In the genomic region with DNA sequence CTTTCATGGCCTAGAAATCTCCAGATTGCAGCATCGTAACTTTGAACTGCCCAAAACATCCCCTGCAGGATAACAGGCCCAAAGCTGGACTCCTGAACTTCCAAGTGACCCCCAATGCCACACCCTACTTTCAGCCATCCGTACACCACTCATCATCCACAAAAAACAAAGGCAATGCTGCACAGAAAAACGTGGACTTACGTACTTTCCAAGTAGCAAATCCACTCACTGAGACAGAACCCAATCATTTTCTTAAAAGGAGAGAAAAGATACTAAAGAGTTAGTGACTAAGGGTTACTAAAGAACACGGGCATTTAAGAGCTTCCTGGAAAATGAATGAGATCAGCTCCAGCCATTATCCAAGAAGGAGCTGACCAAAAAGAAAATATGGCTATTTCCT, we compare ENCODE assay signal across 1 cellular context.
TF ChIP-seq lines count a peak whose summit lies in the region.

No MANE protein-coding gene starts in this region.

TF ChIP-seq in SK-N-SH treated with all-trans-retinoic acid at 6 μM for 48 hours, 23 proteins besides CTCF, POLR2A, EP300 and RAD21 (continued from another document):
- TF ChIP-seq, protein P1, sequence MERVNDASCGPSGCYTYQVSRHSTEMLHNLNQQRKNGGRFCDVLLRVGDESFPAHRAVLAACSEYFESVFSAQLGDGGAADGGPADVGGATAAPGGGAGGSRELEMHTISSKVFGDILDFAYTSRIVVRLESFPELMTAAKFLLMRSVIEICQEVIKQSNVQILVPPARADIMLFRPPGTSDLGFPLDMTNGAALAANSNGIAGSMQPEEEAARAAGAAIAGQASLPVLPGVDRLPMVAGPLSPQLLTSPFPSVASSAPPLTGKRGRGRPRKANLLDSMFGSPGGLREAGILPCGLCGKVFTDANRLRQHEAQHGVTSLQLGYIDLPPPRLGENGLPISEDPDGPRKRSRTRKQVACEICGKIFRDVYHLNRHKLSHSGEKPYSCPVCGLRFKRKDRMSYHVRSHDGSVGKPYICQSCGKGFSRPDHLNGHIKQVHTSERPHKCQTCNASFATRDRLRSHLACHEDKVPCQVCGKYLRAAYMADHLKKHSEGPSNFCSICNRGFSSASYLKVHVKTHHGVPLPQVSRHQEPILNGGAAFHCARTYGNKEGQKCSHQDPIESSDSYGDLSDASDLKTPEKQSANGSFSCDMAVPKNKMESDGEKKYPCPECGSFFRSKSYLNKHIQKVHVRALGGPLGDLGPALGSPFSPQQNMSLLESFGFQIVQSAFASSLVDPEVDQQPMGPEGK (CRISPR knock-in tag; IDR thresholded peaks at IDR 0.05; ENCODE audit: borderline replicate concordance): no peak
- TF ChIP-seq, protein P2, sequence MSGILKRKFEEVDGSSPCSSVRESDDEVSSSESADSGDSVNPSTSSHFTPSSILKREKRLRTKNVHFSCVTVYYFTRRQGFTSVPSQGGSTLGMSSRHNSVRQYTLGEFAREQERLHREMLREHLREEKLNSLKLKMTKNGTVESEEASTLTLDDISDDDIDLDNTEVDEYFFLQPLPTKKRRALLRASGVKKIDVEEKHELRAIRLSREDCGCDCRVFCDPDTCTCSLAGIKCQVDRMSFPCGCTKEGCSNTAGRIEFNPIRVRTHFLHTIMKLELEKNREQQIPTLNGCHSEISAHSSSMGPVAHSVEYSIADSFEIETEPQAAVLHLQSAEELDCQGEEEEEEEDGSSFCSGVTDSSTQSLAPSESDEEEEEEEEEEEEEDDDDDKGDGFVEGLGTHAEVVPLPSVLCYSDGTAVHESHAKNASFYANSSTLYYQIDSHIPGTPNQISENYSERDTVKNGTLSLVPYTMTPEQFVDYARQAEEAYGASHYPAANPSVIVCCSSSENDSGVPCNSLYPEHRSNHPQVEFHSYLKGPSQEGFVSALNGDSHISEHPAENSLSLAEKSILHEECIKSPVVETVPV (CRISPR knock-in tag; IDR thresholded peaks at IDR 0.05): no peak
- TF ChIP-seq RARB (CRISPR knock-in tag; IDR thresholded peaks at IDR 0.05) (no peak), OSR1 (CRISPR knock-in tag; IDR thresholded peaks at IDR 0.05) (no peak), PPARA (CRISPR knock-in tag; IDR thresholded peaks at IDR 0.05; ENCODE audit: borderline replicate concordance) (no peak), CSDC2 (CRISPR knock-in tag; IDR thresholded peaks at IDR 0.05) (no peak), GLIS3 (CRISPR knock-in tag; IDR thresholded peaks at IDR 0.05) (no peak)
- TF ChIP-seq, protein P3, sequence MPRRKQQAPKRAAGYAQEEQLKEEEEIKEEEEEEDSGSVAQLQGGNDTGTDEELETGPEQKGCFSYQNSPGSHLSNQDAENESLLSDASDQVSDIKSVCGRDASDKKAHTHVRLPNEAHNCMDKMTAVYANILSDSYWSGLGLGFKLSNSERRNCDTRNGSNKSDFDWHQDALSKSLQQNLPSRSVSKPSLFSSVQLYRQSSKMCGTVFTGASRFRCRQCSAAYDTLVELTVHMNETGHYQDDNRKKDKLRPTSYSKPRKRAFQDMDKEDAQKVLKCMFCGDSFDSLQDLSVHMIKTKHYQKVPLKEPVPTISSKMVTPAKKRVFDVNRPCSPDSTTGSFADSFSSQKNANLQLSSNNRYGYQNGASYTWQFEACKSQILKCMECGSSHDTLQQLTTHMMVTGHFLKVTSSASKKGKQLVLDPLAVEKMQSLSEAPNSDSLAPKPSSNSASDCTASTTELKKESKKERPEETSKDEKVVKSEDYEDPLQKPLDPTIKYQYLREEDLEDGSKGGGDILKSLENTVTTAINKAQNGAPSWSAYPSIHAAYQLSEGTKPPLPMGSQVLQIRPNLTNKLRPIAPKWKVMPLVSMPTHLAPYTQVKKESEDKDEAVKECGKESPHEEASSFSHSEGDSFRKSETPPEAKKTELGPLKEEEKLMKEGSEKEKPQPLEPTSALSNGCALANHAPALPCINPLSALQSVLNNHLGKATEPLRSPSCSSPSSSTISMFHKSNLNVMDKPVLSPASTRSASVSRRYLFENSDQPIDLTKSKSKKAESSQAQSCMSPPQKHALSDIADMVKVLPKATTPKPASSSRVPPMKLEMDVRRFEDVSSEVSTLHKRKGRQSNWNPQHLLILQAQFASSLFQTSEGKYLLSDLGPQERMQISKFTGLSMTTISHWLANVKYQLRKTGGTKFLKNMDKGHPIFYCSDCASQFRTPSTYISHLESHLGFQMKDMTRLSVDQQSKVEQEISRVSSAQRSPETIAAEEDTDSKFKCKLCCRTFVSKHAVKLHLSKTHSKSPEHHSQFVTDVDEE (CRISPR knock-in tag; IDR thresholded peaks at IDR 0.05): no peak
